1 cellular context compared by ENCODE assay signal in the genomic region with DNA sequence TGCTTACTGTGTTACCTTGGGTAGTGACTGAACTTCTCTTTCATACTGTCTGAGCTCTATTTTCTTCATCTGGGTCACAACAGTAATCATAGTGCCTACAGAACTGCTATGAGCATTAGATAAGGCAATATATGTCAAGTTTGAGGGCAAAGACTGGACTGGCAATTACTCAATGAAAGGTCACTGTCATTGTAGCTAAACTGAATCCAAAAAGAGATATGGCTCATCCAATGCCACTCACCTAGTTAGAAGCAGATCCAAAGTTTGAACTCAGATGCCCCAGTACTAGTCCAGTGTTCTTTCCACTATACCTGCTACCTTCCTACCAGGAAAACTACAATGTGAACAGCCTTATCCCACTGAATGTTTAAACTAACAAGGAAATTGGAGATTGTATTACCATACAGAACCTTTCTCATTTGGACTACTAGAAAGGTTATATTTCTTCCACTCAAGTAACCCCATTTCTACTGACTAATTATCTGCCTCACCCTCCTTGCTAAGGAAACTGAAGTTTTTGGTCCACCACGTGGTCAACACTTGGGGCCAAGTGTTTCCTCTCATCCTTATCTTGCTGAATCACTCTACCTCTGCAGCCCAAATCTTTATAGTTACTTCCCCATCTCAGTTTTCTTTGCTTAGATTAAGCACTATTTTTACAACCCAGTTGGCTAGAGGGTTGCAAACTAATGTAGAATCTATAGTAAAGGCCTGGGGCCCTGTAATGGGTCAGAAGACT.
A peak's percentile ranks its signal among the peaks of the same experiment; 100 is the strongest.
TF ChIP-seq lines count a peak whose summit lies in the region.

No MANE protein-coding gene starts in this region.

TF ChIP-seq in IMR-90, 13 proteins besides CTCF, POLR2A, EP300 and RAD21:
- peak; percentile 8; the same call in 1 of the 2 replicates for TF ChIP-seq USF2 (IDR thresholded peaks at IDR 0.05; ENCODE audit: low read depth, low read length)
- no peak for TF ChIP-seq CEBPB (IDR thresholded peaks at IDR 0.05; ENCODE audit: low read depth, low read length)
